1 cellular context compared by ENCODE assay signal in genomic region chr2:85583667-85584353, GRCh38.
TF ChIP-seq lines count a peak whose summit lies in the region.

No MANE protein-coding gene starts in this region.

TF ChIP-seq in HepG2, 621 proteins besides CTCF, POLR2A, EP300 and RAD21 (continued from another document and continues in another):
- TF ChIP-seq, protein P1, sequence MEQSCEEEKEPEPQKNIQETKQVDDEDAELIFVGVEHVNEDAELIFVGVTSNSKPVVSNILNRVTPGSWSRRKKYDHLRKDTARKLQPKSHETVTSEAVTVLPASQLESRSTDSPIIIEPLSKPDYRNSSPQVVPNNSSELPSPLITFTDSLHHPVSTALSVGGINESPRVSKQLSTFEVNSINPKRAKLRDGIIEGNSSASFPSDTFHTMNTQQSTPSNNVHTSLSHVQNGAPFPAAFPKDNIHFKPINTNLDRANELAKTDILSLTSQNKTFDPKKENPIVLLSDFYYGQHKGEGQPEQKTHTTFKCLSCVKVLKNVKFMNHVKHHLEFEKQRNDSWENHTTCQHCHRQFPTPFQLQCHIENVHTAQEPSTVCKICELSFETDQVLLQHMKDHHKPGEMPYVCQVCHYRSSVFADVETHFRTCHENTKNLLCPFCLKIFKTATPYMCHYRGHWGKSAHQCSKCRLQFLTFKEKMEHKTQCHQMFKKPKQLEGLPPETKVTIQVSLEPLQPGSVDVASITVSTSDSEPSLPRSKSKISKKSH (CRISPR knock-in tag; IDR thresholded peaks at IDR 0.05; ENCODE audit: borderline replicate concordance), result 0 out of 2 replicates have a peak, but pooled peaks have one; percentile 5
- TF ChIP-seq SOX5 (CRISPR knock-in tag; IDR thresholded peaks at IDR 0.05; ENCODE audit: borderline replicate concordance), result 0 out of 2 replicates have a peak, but pooled peaks have one; percentile 48
- no peak for TF ChIP-seq MAFF (IDR thresholded peaks at IDR 0.05; ENCODE audit: low read depth, low read length)
- TF ChIP-seq CBX2 (IDR thresholded peaks at IDR 0.05; ENCODE audit: low read depth, low read length), result no peak
- TF ChIP-seq CBX2 (CRISPR knock-in tag; IDR thresholded peaks at IDR 0.05; ENCODE audit: low read depth), result no peak
- no peak for TF ChIP-seq CREM (IDR thresholded peaks at IDR 0.05)
- TF ChIP-seq CREM (CRISPR knock-in tag; IDR thresholded peaks at IDR 0.05), result no peak
- no peak for TF ChIP-seq PRPF4 (IDR thresholded peaks at IDR 0.05; ENCODE audit: low read depth, low read length, poor library complexity, severe bottlenecking)
- TF ChIP-seq RELA (CRISPR knock-in tag; IDR thresholded peaks at IDR 0.05), result no peak
- no peak for TF ChIP-seq ZNF451 (CRISPR knock-in tag; IDR thresholded peaks at IDR 0.05)
- TF ChIP-seq, protein P2, sequence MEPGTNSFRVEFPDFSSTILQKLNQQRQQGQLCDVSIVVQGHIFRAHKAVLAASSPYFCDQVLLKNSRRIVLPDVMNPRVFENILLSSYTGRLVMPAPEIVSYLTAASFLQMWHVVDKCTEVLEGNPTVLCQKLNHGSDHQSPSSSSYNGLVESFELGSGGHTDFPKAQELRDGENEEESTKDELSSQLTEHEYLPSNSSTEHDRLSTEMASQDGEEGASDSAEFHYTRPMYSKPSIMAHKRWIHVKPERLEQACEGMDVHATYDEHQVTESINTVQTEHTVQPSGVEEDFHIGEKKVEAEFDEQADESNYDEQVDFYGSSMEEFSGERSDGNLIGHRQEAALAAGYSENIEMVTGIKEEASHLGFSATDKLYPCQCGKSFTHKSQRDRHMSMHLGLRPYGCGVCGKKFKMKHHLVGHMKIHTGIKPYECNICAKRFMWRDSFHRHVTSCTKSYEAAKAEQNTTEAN (CRISPR knock-in tag; conservative IDR thresholded peaks at IDR 0.05), result no peak; the same call in 1 of the 2 replicates
- no peak for TF ChIP-seq ZNF318 (CRISPR knock-in tag; IDR thresholded peaks at IDR 0.05)
- peak; percentile 43; the same call in 1 of the 2 replicates for TF ChIP-seq ZNF609 (CRISPR knock-in tag; IDR thresholded peaks at IDR 0.05; ENCODE audit: borderline replicate concordance)
- TF ChIP-seq HDAC6 (IDR thresholded peaks at IDR 0.05; ENCODE audit: low read depth, low read length), result no peak
- no peak for TF ChIP-seq ZNF773 (CRISPR knock-in tag; IDR thresholded peaks at IDR 0.05; ENCODE audit: borderline replicate concordance)
- TF ChIP-seq ZFX (CRISPR knock-in tag; IDR thresholded peaks at IDR 0.05; ENCODE audit: low read depth), result no peak
- no peak for TF ChIP-seq NONO (IDR thresholded peaks at IDR 0.05)
- TF ChIP-seq NONO (CRISPR knock-in tag; conservative IDR thresholded peaks at IDR 0.05), result no peak
- TF ChIP-seq KLF13 (CRISPR knock-in tag; IDR thresholded peaks at IDR 0.05), result no peak
- TF ChIP-seq ZNF652 (CRISPR knock-in tag; IDR thresholded peaks at IDR 0.05; ENCODE audit: borderline replicate concordance, low read depth), result no peak
- no peak for TF ChIP-seq ZNF749 (CRISPR knock-in tag; IDR thresholded peaks at IDR 0.05; ENCODE audit: borderline replicate concordance)
- TF ChIP-seq CERS6 (CRISPR knock-in tag; IDR thresholded peaks at IDR 0.05), result no peak
- TF ChIP-seq JARID2 (CRISPR knock-in tag; IDR thresholded peaks at IDR 0.05; ENCODE audit: insufficient replicate concordance), result no peak
- TF ChIP-seq ATRX (CRISPR knock-in tag; IDR thresholded peaks at IDR 0.05; ENCODE audit: borderline replicate concordance), result no peak
- TF ChIP-seq, protein P3, sequence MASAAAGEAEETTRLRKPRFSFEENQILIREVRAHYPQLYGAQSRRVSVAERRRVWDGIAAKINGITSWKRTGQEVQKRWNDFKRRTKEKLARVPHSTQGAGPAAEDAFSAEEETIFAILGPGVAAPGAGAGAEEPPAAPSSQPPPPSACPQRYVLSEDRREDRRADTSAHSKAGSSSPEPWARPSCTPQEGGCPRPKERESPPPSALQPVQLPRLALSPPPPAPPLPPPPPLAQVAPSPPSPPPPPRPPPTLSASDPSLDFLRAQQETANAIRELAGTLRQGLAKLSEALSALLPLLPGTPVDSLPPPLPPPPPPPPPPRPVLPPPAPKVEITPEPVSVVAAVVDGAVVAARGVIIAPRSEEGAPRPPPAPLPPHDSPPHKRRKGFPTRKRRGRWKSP (CRISPR knock-in tag; IDR thresholded peaks at IDR 0.05), result no peak
- no peak for TF ChIP-seq KLF9 (CRISPR knock-in tag; IDR thresholded peaks at IDR 0.05; ENCODE audit: low read depth)
- no peak; the same call in 1 of the 2 replicates for TF ChIP-seq ZBTB42 (CRISPR knock-in tag; IDR thresholded peaks at IDR 0.05)
- no peak for TF ChIP-seq ZBTB3 (CRISPR knock-in tag; IDR thresholded peaks at IDR 0.05; ENCODE audit: borderline replicate concordance, low read depth)
- no peak for TF ChIP-seq ATF7 (IDR thresholded peaks at IDR 0.05)
- TF ChIP-seq ATF7 (CRISPR knock-in tag; IDR thresholded peaks at IDR 0.05), result no peak
- TF ChIP-seq NFE2L1 (CRISPR knock-in tag; IDR thresholded peaks at IDR 0.05; ENCODE audit: borderline replicate concordance), result no peak
- no peak for TF ChIP-seq MED8 (CRISPR knock-in tag; IDR thresholded peaks at IDR 0.05; ENCODE audit: insufficient replicate concordance)
- TF ChIP-seq RXRA (CRISPR knock-in tag; IDR thresholded peaks at IDR 0.05), result no peak
- TF ChIP-seq CENPX (CRISPR knock-in tag; IDR thresholded peaks at IDR 0.05), result no peak
- TF ChIP-seq ZNF331 (CRISPR knock-in tag; IDR thresholded peaks at IDR 0.05), result no peak
- no peak for TF ChIP-seq ZNF724P (CRISPR knock-in tag; IDR thresholded peaks at IDR 0.05; ENCODE audit: borderline replicate concordance)
- no peak; the same call in 1 of the 2 replicates for TF ChIP-seq ZNF230 (CRISPR knock-in tag; IDR thresholded peaks at IDR 0.05)
- TF ChIP-seq CCDC6 (CRISPR knock-in tag; IDR thresholded peaks at IDR 0.05), result no peak
- no peak for TF ChIP-seq ATF5 (CRISPR knock-in tag; IDR thresholded peaks at IDR 0.05; ENCODE audit: low read depth)
- no peak for TF ChIP-seq ATF3 (CRISPR knock-in tag; IDR thresholded peaks at IDR 0.05)
- TF ChIP-seq ZBTB25 (CRISPR knock-in tag; IDR thresholded peaks at IDR 0.05), result no peak
- 0 out of 2 replicates have a peak, but pooled peaks have one; percentile 7 for TF ChIP-seq ZKSCAN8 (CRISPR knock-in tag; IDR thresholded peaks at IDR 0.05; ENCODE audit: borderline replicate concordance)
- TF ChIP-seq ZNF777 (CRISPR knock-in tag; IDR thresholded peaks at IDR 0.05), result no peak
- TF ChIP-seq MTF1 (CRISPR knock-in tag; IDR thresholded peaks at IDR 0.05), result no peak
- TF ChIP-seq SSRP1 (CRISPR knock-in tag; IDR thresholded peaks at IDR 0.05), result peak; percentile 50; the same call in 1 of the 2 replicates
- TF ChIP-seq HOXA7 (CRISPR knock-in tag; IDR thresholded peaks at IDR 0.05), result no peak
- TF ChIP-seq RCOR2 (CRISPR knock-in tag; IDR thresholded peaks at IDR 0.05), result no peak; the same call in 1 of the 2 replicates
- TF ChIP-seq MATR3 (CRISPR knock-in tag; IDR thresholded peaks at IDR 0.05), result no peak
- TF ChIP-seq TBP (CRISPR knock-in tag; IDR thresholded peaks at IDR 0.05), result no peak
